9 cellular contexts compared by ENCODE assay signal in genomic region chr11:17528181-17528691, GRCh38. TPM values are rescaled to one million over a fixed set of nuclear protein-coding genes. Genes with fewer than 3 reads are reported as not detected.
DNase-seq lines count a peak whose midpoint lies in the region; ATAC-seq and TF ChIP-seq lines count a peak whose summit lies in the region.
"Had no signal": no experiment of that assay in that cellular context is flagged by ENCODE, and none has a peak within 500 bp of the region (broad histone marks: within the 10 kb centered on the region; RNA-seq: fewer than 3 reads in every experiment).

No MANE protein-coding gene starts in this region.

- H3K27me3 ChIP-seq in fibroblast of lung (ENCODE audit: control insufficient read depth, insufficient read depth, low read length) = peaks cover 2% of the 10 kb centered on the region

- H3K4me1 ChIP-seq in fibroblast of lung (ENCODE audit: control insufficient read depth, extremely low read depth, insufficient read depth, low read length) = no peaks in the 10 kb centered on the region

- H3K9me3 Mint-ChIP-seq in nephron progenitor cell (no peaks in the 10 kb centered on the region), type B pancreatic cell (no peaks in the 10 kb centered on the region)
- H3K9me3 Mint-ChIP-seq: central memory CD8-positive, alpha-beta T cell had no signal

- no peaks in the 10 kb centered on the region for H4K20me1 ChIP-seq in fibroblast of lung (ENCODE audit: control insufficient read depth, extremely low read depth, insufficient read depth, low read length)

- H3K27ac ChIP-seq in fibroblast of lung (ENCODE audit: insufficient read depth, low read length) = no peak overlapping the region

- no peak overlapping the region for H2AFZ ChIP-seq in fibroblast of lung (ENCODE audit: low read length)

- H3K4me1 Mint-ChIP-seq in nephron progenitor cell (peaks cover 64% of the 10 kb centered on the region), type B pancreatic cell (ENCODE audit: unreplicated experiment) (peaks cover 29% of the 10 kb centered on the region)
- H3K4me1 Mint-ChIP-seq: central memory CD8-positive, alpha-beta T cell had no signal

- H3K36me3 Mint-ChIP-seq in nephron progenitor cell (ENCODE audit: low read depth) (no peaks in the 10 kb centered on the region), type B pancreatic cell (no peaks in the 10 kb centered on the region)

- DNase-seq in DMS153 (lab: John Stamatoyannopoulos, UW) (peak; percentile 20), DMS153 treated with DMSO at 0.1 percent for 48 hours (lab: John Stamatoyannopoulos, UW; ENCODE audit: unreplicated experiment) (no peak), NCI-H774 (lab: John Stamatoyannopoulos, UW) (peak; percentile 28), fibroblast of lung (ENCODE audit: low read depth in 2 of 2) (peak; percentile 11 to 35), nephron progenitor cell (peak; percentile 78), type B pancreatic cell (ENCODE audit: extremely low spot score, unreplicated experiment) (no peak)
- DNase-seq in activated CD8-positive, alpha-beta memory T cell treated with anti-CD3 and anti-CD28 coated beads, Interleukin-2, amount 50 U/mL, for 4 hours = peak; percentile 37

- no peaks in the 10 kb centered on the region for H3K36me3 ChIP-seq in fibroblast of lung (ENCODE audit: control insufficient read depth, insufficient read depth, low read length)

- H3K27ac Mint-ChIP-seq in nephron progenitor cell (no peak overlapping the region), type B pancreatic cell (peak overlapping the region; percentile 41)

- H3K4me3 Mint-ChIP-seq in nephron progenitor cell (no peak overlapping the region), type B pancreatic cell (no peak overlapping the region)
- H3K4me3 Mint-ChIP-seq: central memory CD8-positive, alpha-beta T cell had no signal

- ATAC-seq in HG03045 (IDR thresholded peaks at IDR 0.05; ENCODE audit: unreplicated experiment) = peak; percentile 68

- H3K9me3 ChIP-seq in fibroblast of lung (ENCODE audit: control insufficient read depth, insufficient read depth, low read depth, low read length) = no peaks in the 10 kb centered on the region

- peaks cover 18% of the 10 kb centered on the region for H3K27me3 Mint-ChIP-seq in nephron progenitor cell (ENCODE audit: low read depth, poor library complexity)
- peaks cover 11% of the 10 kb centered on the region for H3K27me3 Mint-ChIP-seq in type B pancreatic cell

- no peak overlapping the region for H3K4me3 ChIP-seq in fibroblast of lung (replicated peaks in 1 of 4; ENCODE audit: control extremely low read depth in 1 of 4, insufficient read depth in 1 of 4, low read depth in 3 of 4, low read length in 4 of 4)

- TF ChIP-seq CTCF in fibroblast of lung (conservative IDR thresholded peaks at IDR 0.05 in 1 of 2, IDR thresholded peaks at IDR 0.05 in 1 of 2; ENCODE audit: low read depth in 1 of 2, low read length in 2 of 2) (peak; percentile 53 to 72), nephron progenitor cell (IDR thresholded peaks at IDR 0.05) (peak; percentile 73), type B pancreatic cell (conservative IDR thresholded peaks at IDR 0.05) (peak; percentile 88)

- H3K9ac ChIP-seq in fibroblast of lung (ENCODE audit: insufficient read depth, low read length) = no peak overlapping the region

- no peak overlapping the region for H3K4me2 ChIP-seq in fibroblast of lung (ENCODE audit: extremely low read depth, insufficient read depth, low read length)

- no peaks in the 10 kb centered on the region for H3K79me2 ChIP-seq in fibroblast of lung (ENCODE audit: control insufficient read depth, insufficient read depth, low read length)

RNA-seq across cellular contexts. Expression of gene USH1C, which starts 16.0 kb away (rescaled TPM):
- total RNA-seq in fibroblast of lung (not detected in 2 replicates), type B pancreatic cell (ENCODE audit: low replicate concordance) (21.8 and 30.0 TPM in 2 replicates)
- polyA plus RNA-seq in fibroblast of lung = not detected in 2 replicates
- polyA plus RNA-seq in fibroblast of lung (2012) = not detected in 2 replicates
- polyA minus RNA-seq in fibroblast of lung (ENCODE audit: low replicate concordance) = not detected in 2 replicates

RNA-seq across cellular contexts. Expression of gene OTOG, which starts 18.8 kb away (rescaled TPM):
- total RNA-seq in fibroblast of lung (not detected in 2 replicates), type B pancreatic cell (ENCODE audit: low replicate concordance) (0.21 and 1.5 TPM in 2 replicates)
- polyA plus RNA-seq in fibroblast of lung = not detected in 2 replicates
- polyA plus RNA-seq in fibroblast of lung (2012) = not detected in 2 replicates
- polyA minus RNA-seq in fibroblast of lung (ENCODE audit: low replicate concordance) = not detected in 2 replicates

RNA-seq across cellular contexts. Expression of gene ABCC8, which starts 51.6 kb away (rescaled TPM):
- total RNA-seq in fibroblast of lung = not detected in 2 replicates
- not detected in 2 replicates for polyA plus RNA-seq in fibroblast of lung
- not detected in 2 replicates for polyA plus RNA-seq in fibroblast of lung (2012)
- polyA minus RNA-seq in fibroblast of lung (ENCODE audit: low replicate concordance) = not detected in 2 replicates
- total RNA-seq in type B pancreatic cell (ENCODE audit: low replicate concordance) = 80.5 and 106 TPM in 2 replicates

Comparison
In these comparisons a context has a peak if more than half of its experiments do, and no peak if none do; other contexts are left out.
1. DNase-seq: peak in DMS153 (single experiment), NCI-H774 (single experiment), activated CD8-positive, alpha-beta memory T cell treated with anti-CD3 and anti-CD28 coated beads, Interleukin-2, amount 50 U/mL, for 4 hours (single experiment), fibroblast of lung (2 of 2) and nephron progenitor cell (single experiment); none in DMS153 treated with DMSO at 0.1 percent for 48 hours (single experiment) and type B pancreatic cell (single experiment).
2. RNA of gene USH1C, which starts 16.0 kb away (total RNA-seq): 21.8 to 30.0 TPM in type B pancreatic cell; not detected in fibroblast of lung; every median in the first group is over 10 times any median in the second.
3. RNA of gene ABCC8, which starts 51.6 kb away (total RNA-seq): 80.5 to 106 TPM in type B pancreatic cell; not detected in fibroblast of lung; every median in the first group is over 10 times any median in the second.
4. Peak in every context shown above with its lines, with median percentiles within 50 percentile points of each other: CTCF ChIP-seq.